14 cellular contexts compared by ENCODE assay signal in genomic region chr7:114243019-114243507, GRCh38.
A peak's percentile ranks its signal among the peaks of the same experiment; 100 is the strongest.
DNase-seq lines count a peak whose midpoint lies in the region; ATAC-seq and TF ChIP-seq lines count a peak whose summit lies in the region.
"Had no signal": no experiment of that assay in that cellular context is flagged by ENCODE, and none has a peak within 500 bp of the region (broad histone marks: within the 10 kb centered on the region; RNA-seq: fewer than 3 reads in every experiment).

No MANE protein-coding gene starts in this region.

- H3T11ph ChIP-seq in H9 (ENCODE audit: low read length): no peak overlapping the region

- no peak overlapping the region for H3K4me2 ChIP-seq in H9 (ENCODE audit: insufficient read depth, insufficient read length, low read length)

- no peak overlapping the region for H3K4ac ChIP-seq in H9 (ENCODE audit: low read depth, low read length)

- no peak overlapping the region for H2AFZ ChIP-seq in H9 (ENCODE audit: low read length)

- no peak overlapping the region for H4K5ac ChIP-seq in H9 (ENCODE audit: insufficient read length, low read depth, low read length)

- no peaks in the 10 kb centered on the region for H3K79me1 ChIP-seq in H9 (ENCODE audit: insufficient read depth, low read depth, low read length, poor library complexity, severe bottlenecking)

- H3K56ac ChIP-seq in H9 (ENCODE audit: insufficient read length, low read depth, low read length): no peak overlapping the region

- H4K91ac ChIP-seq in H9 (ENCODE audit: insufficient read length, low read depth, low read length): no peak overlapping the region

- H3K23ac ChIP-seq in H9 (ENCODE audit: insufficient read length, low read depth, low read length): no peak overlapping the region

- no peak overlapping the region for H2BK12ac ChIP-seq in H9 (ENCODE audit: insufficient read length, low read depth, low read length)

- no peaks in the 10 kb centered on the region for H3K27me3 Mint-ChIP-seq in activated naive CD8-positive, alpha-beta T cell treated with anti-CD3 and anti-CD28 coated beads for 36 hours
- H3K27me3 Mint-ChIP-seq in H9 (ENCODE audit: low read depth): no peaks in the 10 kb centered on the region
- H3K27me3 Mint-ChIP-seq: activated naive CD8-positive, alpha-beta T cell treated with anti-CD3 and anti-CD28 coated beads, Interleukin-2, amount 10 ng/mL, durations not matched to agents 7 days and 5 days had no signal

- WGBS in psoas muscle, 3 donors: 52 to 60% (median 55%) methylated on average over 2 of the region's 2 CpGs
- WGBS in H9 (ENCODE audit: extremely low coverage, insufficient read length, low lambda C conversion rate): no CpG with 5 or more reads among the region's 2 CpGs

- intact Hi-C loops in psoas muscle (cut with DNase I): no loop called here

- no peaks in the 10 kb centered on the region for H4K20me1 ChIP-seq in H9 (ENCODE audit: control insufficient read depth, insufficient read depth, insufficient read length)

- peak in 3 of 4 donors; percentile 36 to 78 (median 68) for ATAC-seq in psoas muscle

- H2BK5ac ChIP-seq in H9 (ENCODE audit: insufficient read length, low read length): no peak overlapping the region

- H3K36me3 ChIP-seq in psoas muscle (ENCODE audit: insufficient read depth in 1 of 2, low read depth in 1 of 2) (no peaks in the 10 kb centered on the region), HAP-1 (replicated peaks) (no peaks in the 10 kb centered on the region)
- H3K36me3 ChIP-seq: upper lobe of left lung had no signal

- H2AK5ac ChIP-seq in H9 (ENCODE audit: insufficient read length, low read length): no peak overlapping the region

- peaks cover 9% of the 10 kb centered on the region for H3K4me1 ChIP-seq in psoas muscle
- H3K4me1 ChIP-seq in HAP-1: no peaks in the 10 kb centered on the region
- no peaks in the 10 kb centered on the region for H3K4me1 ChIP-seq in H9 (ENCODE audit: insufficient read depth, low read length)
- H3K4me1 ChIP-seq: upper lobe of left lung had no signal

- H3K23me2 ChIP-seq in H9 (ENCODE audit: insufficient read length, low read depth, low read length, poor library complexity, severe bottlenecking): no peaks in the 10 kb centered on the region

- no peak overlapping the region for H3K4me3 Mint-ChIP-seq in activated naive CD8-positive, alpha-beta T cell treated with anti-CD3 and anti-CD28 coated beads for 36 hours
- no peak overlapping the region for H3K4me3 Mint-ChIP-seq in H9
- H3K4me3 Mint-ChIP-seq: activated naive CD8-positive, alpha-beta T cell treated with anti-CD3 and anti-CD28 coated beads, Interleukin-2, amount 10 ng/mL, durations not matched to agents 7 days and 5 days had no signal

- H2BK120ac ChIP-seq in H9 (ENCODE audit: low read depth, low read length, poor library complexity, severe bottlenecking): no peak overlapping the region

- no peak overlapping the region for H2BK20ac ChIP-seq in H9 (ENCODE audit: low read depth, low read length, poor library complexity, severe bottlenecking)

- no peak overlapping the region for H3K27ac Mint-ChIP-seq in activated naive CD8-positive, alpha-beta T cell treated with anti-CD3 and anti-CD28 coated beads for 36 hours
- H3K27ac Mint-ChIP-seq in H9: no peak overlapping the region
- H3K27ac Mint-ChIP-seq: activated naive CD8-positive, alpha-beta T cell treated with anti-CD3 and anti-CD28 coated beads, Interleukin-2, amount 10 ng/mL, durations not matched to agents 7 days and 5 days had no signal

- H3K27ac ChIP-seq in psoas muscle (no peak overlapping the region), H9 (ENCODE audit: insufficient read length, low read depth, low read length) (no peak overlapping the region)
- H3K27ac ChIP-seq: upper lobe of left lung had no signal

- H3K27me3 ChIP-seq in psoas muscle (ENCODE audit: insufficient read depth in 3 of 3, low read length in 2 of 3) (no peaks in the 10 kb centered on the region), HAP-1 (ENCODE audit: low read depth) (no peaks in the 10 kb centered on the region), H9 (ENCODE audit: insufficient read depth, low read length) (no peaks in the 10 kb centered on the region)
- H3K27me3 ChIP-seq: upper lobe of left lung had no signal

- H3K9me3 ChIP-seq in psoas muscle (no peaks in the 10 kb centered on the region), HAP-1 (no peaks in the 10 kb centered on the region), H9 (ENCODE audit: control insufficient read depth, low read depth, low read length) (no peaks in the 10 kb centered on the region)
- H3K9me3 ChIP-seq: upper lobe of left lung had no signal

- H3K4me1 Mint-ChIP-seq in activated naive CD8-positive, alpha-beta T cell treated with anti-CD3 and anti-CD28 coated beads for 36 hours: no peaks in the 10 kb centered on the region
- H3K4me1 Mint-ChIP-seq in H9: peaks cover 3 to 4% of the 10 kb centered on the region in 2 experiments
- H3K4me1 Mint-ChIP-seq: activated naive CD8-positive, alpha-beta T cell treated with anti-CD3 and anti-CD28 coated beads, Interleukin-2, amount 10 ng/mL, durations not matched to agents 7 days and 5 days had no signal

- no peak overlapping the region for H4K8ac ChIP-seq in H9 (replicated peaks; ENCODE audit: insufficient read length, low read depth, low read length)

- H3K14ac ChIP-seq in H9 (ENCODE audit: insufficient read depth, low read length): no peak overlapping the region

- no peak overlapping the region for H2BK15ac ChIP-seq in H9 (ENCODE audit: low read depth, low read length)

- H3K79me2 ChIP-seq in H9 (ENCODE audit: insufficient read depth, low read length): no peaks in the 10 kb centered on the region

- H3K18ac ChIP-seq in H9 (ENCODE audit: insufficient read length, low read depth, low read length): no peak overlapping the region

- H3K9me3 Mint-ChIP-seq in activated naive CD8-positive, alpha-beta T cell treated with anti-CD3 and anti-CD28 coated beads for 36 hours: no peaks in the 10 kb centered on the region
- H3K9me3 Mint-ChIP-seq in H9: peaks cover 2 to 3% of the 10 kb centered on the region in 2 experiments; a peak in 3 of 5 replicates
- H3K9me3 Mint-ChIP-seq: activated naive CD8-positive, alpha-beta T cell treated with anti-CD3 and anti-CD28 coated beads, Interleukin-2, amount 10 ng/mL, durations not matched to agents 7 days and 5 days had no signal

- H3K4me3 ChIP-seq in fibroblast of the aortic adventitia (ENCODE audit: low read depth, low read length) (no peak overlapping the region), psoas muscle (no peak overlapping the region), HAP-1 (no peak overlapping the region)
- H3K4me3 ChIP-seq: upper lobe of left lung had no signal

- no peaks in the 10 kb centered on the region for H3K36me3 Mint-ChIP-seq in activated naive CD8-positive, alpha-beta T cell treated with anti-CD3 and anti-CD28 coated beads for 36 hours
- peaks cover 0 to 1% (median 0%) of the 10 kb centered on the region in 3 experiments; a peak in 1 of 7 replicates for H3K36me3 Mint-ChIP-seq in H9 (ENCODE audit: insufficient read depth in 1 of 3, low read depth in 3 of 3)
- H3K36me3 Mint-ChIP-seq: activated naive CD8-positive, alpha-beta T cell treated with anti-CD3 and anti-CD28 coated beads, Interleukin-2, amount 10 ng/mL, durations not matched to agents 7 days and 5 days had no signal

- DNase-seq in ELR (ENCODE audit: low read depth) (peak; percentile 57), NCI-H69 (lab: John Stamatoyannopoulos, UW) (peak; percentile 42), fibroblast of the aortic adventitia (ENCODE audit: low read depth) (peak; percentile 33), psoas muscle (no peak), KBM-7 (no peak), HAP-1 (ENCODE audit: low spot score in 2 of 2) (no peak), H9 (no peak)
- DNase-seq in activated naive CD8-positive, alpha-beta T cell treated with anti-CD3 and anti-CD28 coated beads for 36 hours: no peak
- DNase-seq: activated CD8-positive, alpha-beta memory T cell treated with anti-CD3 and anti-CD28 coated beads, Interleukin-2, amount 50 U/mL, for 48 hours; activated naive CD8-positive, alpha-beta T cell treated with anti-CD3 and anti-CD28 coated beads, Interleukin-2, amount 10 ng/mL, durations not matched to agents 7 days and 5 days; dermis blood vessel endothelial cell; DMS153; HCEC 1CT; upper lobe of left lung had no signal

- H3K9ac ChIP-seq in H9 (ENCODE audit: extremely low read depth, insufficient read length, low read length): no peak overlapping the region

- in situ Hi-C loops in KBM-7 (cut with MboI; ENCODE audit: low pct_unique_long_range_greater_than_20kb, low sequenced_read_pairs) (no loop called here), HAP-1 (cut with MboI; ENCODE audit: low sequenced_read_pairs) (no loop called here)

- no peak for TF ChIP-seq CTCF in fibroblast of the aortic adventitia (IDR thresholded peaks at IDR 0.05; ENCODE audit: insufficient read depth, low read length)
- TF ChIP-seq CTCF in psoas muscle (IDR thresholded peaks at IDR 0.05): no peak
- TF ChIP-seq CTCF in H9 (conservative IDR thresholded peaks at IDR 0.05): no peak

Comparison
In these comparisons a context has a peak if more than half of its experiments do, and no peak if none do; other contexts are left out.
1. DNase-seq: peak in ELR (single experiment), NCI-H69 (single experiment) and fibroblast of the aortic adventitia (single experiment); none in psoas muscle (0 of 2), activated naive CD8-positive, alpha-beta T cell treated with anti-CD3 and anti-CD28 coated beads for 36 hours (single experiment), KBM-7 (single experiment), HAP-1 (0 of 2) and H9 (single experiment).